1 cellular context compared by ENCODE assay signal in genomic region chr17:75594499-75595283, GRCh38.
TF ChIP-seq lines count a peak whose summit lies in the region.

No MANE protein-coding gene starts in this region.

TF ChIP-seq in H1, 55 proteins besides CTCF, POLR2A, EP300 and RAD21:
- no peak for TF ChIP-seq ZNF274 (IDR thresholded peaks at IDR 0.05; ENCODE audit: borderline replicate concordance, extremely low read depth, low read length)
- no peak for TF ChIP-seq NRF1 (IDR thresholded peaks at IDR 0.05; ENCODE audit: low read depth, low read length)
- no peak for TF ChIP-seq KDM1A (IDR thresholded peaks at IDR 0.05; ENCODE audit: borderline replicate concordance, low read length)
- TF ChIP-seq CHD1 (IDR thresholded peaks at IDR 0.05; ENCODE audit: low read depth, low read length), result no peak
- no peak for TF ChIP-seq SRF (IDR thresholded peaks at IDR 0.05; ENCODE audit: low read depth, low read length)
- TF ChIP-seq CHD2 (IDR thresholded peaks at IDR 0.05; ENCODE audit: low read length), result no peak
- TF ChIP-seq SIRT6 (IDR thresholded peaks at IDR 0.05; ENCODE audit: low read length), result no peak
- TF ChIP-seq RNF2 (IDR thresholded peaks at IDR 0.05; ENCODE audit: borderline replicate concordance, low read depth, low read length, missing control alignments, poor library complexity, severe bottlenecking), result no peak
- TF ChIP-seq SIN3A (conservative IDR thresholded peaks at IDR 0.05 in 1 of 2, IDR thresholded peaks at IDR 0.05 in 1 of 2; ENCODE audit: low read depth in 1 of 2, low read length in 2 of 2), result no peak
- TF ChIP-seq, protein P1, sequence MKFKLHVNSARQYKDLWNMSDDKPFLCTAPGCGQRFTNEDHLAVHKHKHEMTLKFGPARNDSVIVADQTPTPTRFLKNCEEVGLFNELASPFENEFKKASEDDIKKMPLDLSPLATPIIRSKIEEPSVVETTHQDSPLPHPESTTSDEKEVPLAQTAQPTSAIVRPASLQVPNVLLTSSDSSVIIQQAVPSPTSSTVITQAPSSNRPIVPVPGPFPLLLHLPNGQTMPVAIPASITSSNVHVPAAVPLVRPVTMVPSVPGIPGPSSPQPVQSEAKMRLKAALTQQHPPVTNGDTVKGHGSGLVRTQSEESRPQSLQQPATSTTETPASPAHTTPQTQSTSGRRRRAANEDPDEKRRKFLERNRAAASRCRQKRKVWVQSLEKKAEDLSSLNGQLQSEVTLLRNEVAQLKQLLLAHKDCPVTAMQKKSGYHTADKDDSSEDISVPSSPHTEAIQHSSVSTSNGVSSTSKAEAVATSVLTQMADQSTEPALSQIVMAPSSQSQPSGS (IDR thresholded peaks at IDR 0.05; ENCODE audit: low read length), result no peak
- no peak for TF ChIP-seq SAP30 (IDR thresholded peaks at IDR 0.05; ENCODE audit: insufficient read depth, insufficient replicate concordance, low read length)
- no peak for TF ChIP-seq HDAC6 (IDR thresholded peaks at IDR 0.05; ENCODE audit: low read depth, low read length)
- TF ChIP-seq, protein P2, sequence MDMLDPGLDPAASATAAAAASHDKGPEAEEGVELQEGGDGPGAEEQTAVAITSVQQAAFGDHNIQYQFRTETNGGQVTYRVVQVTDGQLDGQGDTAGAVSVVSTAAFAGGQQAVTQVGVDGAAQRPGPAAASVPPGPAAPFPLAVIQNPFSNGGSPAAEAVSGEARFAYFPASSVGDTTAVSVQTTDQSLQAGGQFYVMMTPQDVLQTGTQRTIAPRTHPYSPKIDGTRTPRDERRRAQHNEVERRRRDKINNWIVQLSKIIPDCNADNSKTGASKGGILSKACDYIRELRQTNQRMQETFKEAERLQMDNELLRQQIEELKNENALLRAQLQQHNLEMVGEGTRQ (IDR thresholded peaks at IDR 0.05; ENCODE audit: low read length), result no peak
- TF ChIP-seq SP4 (IDR thresholded peaks at IDR 0.05; ENCODE audit: low read length), result no peak
- TF ChIP-seq TBP (IDR thresholded peaks at IDR 0.05; ENCODE audit: low read depth, low read length), result no peak
- no peak for TF ChIP-seq ASH2L (IDR thresholded peaks at IDR 0.05; ENCODE audit: low read length)
- no peak for TF ChIP-seq EGR1 (IDR thresholded peaks at IDR 0.05; ENCODE audit: borderline replicate concordance, low read depth, low read length)
